8 cellular contexts compared by ENCODE assay signal in genomic region chr12:89384050-89384749, GRCh38. TPM values are rescaled to one million over a fixed set of nuclear protein-coding genes. Genes with fewer than 3 reads are reported as not detected.
DNase-seq lines count a peak whose midpoint lies in the region.

No MANE protein-coding gene starts in this region.

- H3K4me3 ChIP-seq in HUES64 (ENCODE audit: low read length) (no peak overlapping the region), subcutaneous abdominal adipose tissue (ENCODE audit: low read depth in 1 of 5, low read length in 5 of 5) (peak overlapping the region in 2 of 5 donors; percentile 31 to 43)

- H3K36me3 ChIP-seq in HUES64 (ENCODE audit: insufficient read depth, low read length) = no peaks in the 10 kb centered on the region
- H3K36me3 ChIP-seq in subcutaneous abdominal adipose tissue (ENCODE audit: control insufficient read depth in 5 of 5, insufficient read depth in 5 of 5, low read length in 5 of 5) = no peaks in the 10 kb centered on the region

- H3K9me3 ChIP-seq in HUES64 (ENCODE audit: insufficient read depth, low read depth, low read length) (no peaks in the 10 kb centered on the region), subcutaneous abdominal adipose tissue (ENCODE audit: control insufficient read depth in 5 of 5, low read length in 5 of 5) (no peaks in the 10 kb centered on the region)

- H3K27ac ChIP-seq in HUES64 (ENCODE audit: low read depth, low read length) (0 out of 2 replicates have a peak overlapping the region, but pooled peaks have one; percentile 1), subcutaneous abdominal adipose tissue (ENCODE audit: low read depth, low read length) (peak overlapping the region; percentile 71)

- WGBS in HUES64 = 44% methylated on average over 8 of the region's 8 CpGs

- H3K9ac ChIP-seq in HUES64 (ENCODE audit: low read depth, low read length) = no peak overlapping the region
- peak overlapping the region in 2 of 5 donors; percentile 11 to 19 for H3K9ac ChIP-seq in subcutaneous abdominal adipose tissue (ENCODE audit: low read length in 5 of 5)

- H3K4me1 ChIP-seq in HUES64 (ENCODE audit: insufficient read depth, low read length) (peaks cover 28% of the 10 kb centered on the region), subcutaneous abdominal adipose tissue (ENCODE audit: control insufficient read depth in 5 of 5, insufficient read depth in 5 of 5, low read length in 5 of 5) (peaks cover 17 to 50% (median 40%) of the 10 kb centered on the region in 5 donors)

- H3K27me3 ChIP-seq in HUES64 (ENCODE audit: insufficient read depth, low read length) (no peaks in the 10 kb centered on the region), subcutaneous abdominal adipose tissue (ENCODE audit: control insufficient read depth in 5 of 5, insufficient read depth in 4 of 5, low read length in 5 of 5) (no peaks in the 10 kb centered on the region)

- DNase-seq in anterior cingulate cortex (lab: John Stamatoyannopoulos, UW) (peak in 53 of 58 donors; percentile 6 to 87 (median 52)), inferior parietal cortex (ENCODE audit: extremely low spot score) (peak; percentile 60), DMS53 treated with DMSO at 0.1 percent for 48 hours (lab: John Stamatoyannopoulos, UW; ENCODE audit: unreplicated experiment) (no peak), NCI-H510A treated with DMSO at 0.1 percent for 48 hours (lab: John Stamatoyannopoulos, UW) (no peak), HuH-7.5 (ENCODE audit: low spot score) (no peak)
- DNase-seq in activated effector memory CD4-positive, alpha-beta T cell treated with Interleukin-2 at 50 U/mL for 16 hours = no peak

RNA-seq across cellular contexts. Expression of gene DUSP6, which starts 31.9 kb away (rescaled TPM):
- polyA plus RNA-seq in HUES64 (2013, experiment 1 of 2) = 124 TPM
- 138 TPM for polyA plus RNA-seq in HUES64 (2013, experiment 2 of 2)

Comparison
In these comparisons a context has a peak if more than half of its experiments do, and no peak if none do; other contexts are left out.
1. DNase-seq: peak in anterior cingulate cortex (53 of 58) and inferior parietal cortex (single experiment); none in DMS53 treated with DMSO at 0.1 percent for 48 hours (single experiment), activated effector memory CD4-positive, alpha-beta T cell treated with Interleukin-2 at 50 U/mL for 16 hours (single experiment), NCI-H510A treated with DMSO at 0.1 percent for 48 hours (single experiment) and HuH-7.5 (single experiment).